9 cellular contexts compared by ENCODE assay signal in genomic region chr2:232503792-232504323, GRCh38. TPM values are rescaled to one million over a fixed set of nuclear protein-coding genes. Genes with fewer than 3 reads are reported as not detected.
A peak's percentile ranks its signal among the peaks of the same experiment; 100 is the strongest.
DNase-seq lines count a peak whose midpoint lies in the region; ATAC-seq and TF ChIP-seq lines count a peak whose summit lies in the region.
"Had no signal": no experiment of that assay in that cellular context is flagged by ENCODE, and none has a peak within 500 bp of the region (broad histone marks: within the 10 kb centered on the region; RNA-seq: fewer than 3 reads in every experiment).

No MANE protein-coding gene starts in this region.

- H3K4me1 ChIP-seq in right atrium auricular region = peaks cover 0 to 23% of the 10 kb centered on the region in 2 donors
- H3K4me1 ChIP-seq in upper lobe of left lung = peaks cover 8 to 18% (median 15%) of the 10 kb centered on the region in 4 donors

- H3K36me3 ChIP-seq in right atrium auricular region = no peaks in the 10 kb centered on the region
- H3K36me3 ChIP-seq in upper lobe of left lung = no peaks in the 10 kb centered on the region
- H3K36me3 ChIP-seq: left lung had no signal

- POLR2A ChIA-PET in GM10248 (lab: Yijun Ruan, JAX) = no interaction called here

- peak overlapping the region; percentile 27 for H3K4me3 Mint-ChIP-seq in natural killer cell treated with Interleukin-12 subunit alpha and Interleukin-12 subunit beta and Interleukin-15 and Interleukin-18, amount 100 ng/mL, for 72 hours

- TF ChIP-seq EP300 in upper lobe of left lung (IDR thresholded peaks at IDR 0.05) = no peak

- no peaks in the 10 kb centered on the region for H3K36me3 Mint-ChIP-seq in natural killer cell treated with Interleukin-12 subunit alpha and Interleukin-12 subunit beta and Interleukin-15 and Interleukin-18, amount 100 ng/mL, for 72 hours

- ATAC-seq in Right ventricle myocardium inferior = no peak
- ATAC-seq in natural killer cell treated with Interleukin-12 subunit alpha and Interleukin-12 subunit beta and Interleukin-15 and Interleukin-18, amount 100 ng/mL, for 72 hours = no peak
- ATAC-seq in upper lobe of left lung (ENCODE audit: low FRiP score in 2 of 2) = no peak
- ATAC-seq in HG02588 (IDR thresholded peaks at IDR 0.05; ENCODE audit: unreplicated experiment) = no peak
- no peak for ATAC-seq in HG02763 (IDR thresholded peaks at IDR 0.05; ENCODE audit: unreplicated experiment)

- no peak for DNase-seq in right atrium auricular region (ENCODE audit: low spot score)
- no peak for DNase-seq in Right ventricle myocardium inferior (ENCODE audit: missing footprints)
- no peak for DNase-seq in dorsolateral prefrontal cortex
- no peak for DNase-seq in natural killer cell treated with Interleukin-12 subunit alpha and Interleukin-12 subunit beta and Interleukin-15 and Interleukin-18, amount 100 ng/mL, for 72 hours (ENCODE audit: low spot score)
- no peak for DNase-seq in upper lobe of left lung
- no peak for DNase-seq in GM10248 (ENCODE audit: extremely low spot score)
- DNase-seq: left lung had no signal

- intact Hi-C loops in Right ventricle myocardium inferior (cut with DNase I) = no loop called here
- intact Hi-C loops in dorsolateral prefrontal cortex (cut with DNase I) = no loop called here

- H3K27ac Mint-ChIP-seq in natural killer cell treated with Interleukin-12 subunit alpha and Interleukin-12 subunit beta and Interleukin-15 and Interleukin-18, amount 100 ng/mL, for 72 hours = no peak overlapping the region

- WGBS in upper lobe of left lung, 2 donors = 16 to 24% methylated on average over 16 of the region's 16 CpGs

- H3K27ac ChIP-seq in right atrium auricular region = peak overlapping the region in 1 of 2 donors; percentile 53
- H3K27ac ChIP-seq in dorsolateral prefrontal cortex = peak overlapping the region in 11 of 59 donors; percentile 27 to 68 (median 58)
- H3K27ac ChIP-seq in upper lobe of left lung = no peak overlapping the region
- H3K27ac ChIP-seq: left lung had no signal

- H3K27me3 ChIP-seq in right atrium auricular region (no peaks in the 10 kb centered on the region), dorsolateral prefrontal cortex (no peaks in the 10 kb centered on the region), upper lobe of left lung (peaks cover 0 to 27% (median 17%) of the 10 kb centered on the region in 4 donors)

- H3K4me3 ChIP-seq in right atrium auricular region (peak overlapping the region; percentile 53 to 59), dorsolateral prefrontal cortex (peak overlapping the region; percentile 33 to 76 (median 63)), upper lobe of left lung (peak overlapping the region in 3 of 4 donors; percentile 32 to 46 (median 44))

- H3K9me3 Mint-ChIP-seq in natural killer cell treated with Interleukin-12 subunit alpha and Interleukin-12 subunit beta and Interleukin-15 and Interleukin-18, amount 100 ng/mL, for 72 hours = no peaks in the 10 kb centered on the region

- CTCF ChIA-PET in GM10248 (lab: Yijun Ruan, JAX) = interaction anchor here (1.0 kb wide), 1 partner anchor 10 kb away, joined by 3 read pairs; no protein-coding TSS in a partner anchor

- H3K27me3 Mint-ChIP-seq in natural killer cell treated with Interleukin-12 subunit alpha and Interleukin-12 subunit beta and Interleukin-15 and Interleukin-18, amount 100 ng/mL, for 72 hours = peaks cover 14 to 23% of the 10 kb centered on the region in 2 donors

- TF ChIP-seq POLR2A in upper lobe of left lung (IDR thresholded peaks at IDR 0.05) = no peak

- H3K9me3 ChIP-seq in right atrium auricular region = no peaks in the 10 kb centered on the region
- no peaks in the 10 kb centered on the region for H3K9me3 ChIP-seq in upper lobe of left lung
- H3K9me3 ChIP-seq: left lung had no signal

- no peak for TF ChIP-seq CTCF in right atrium auricular region (IDR thresholded peaks at IDR 0.05)
- no peak for TF ChIP-seq CTCF in dorsolateral prefrontal cortex (IDR thresholded peaks at IDR 0.05 in 54 of 56, conservative IDR thresholded peaks at IDR 0.05 in 2 of 56; ENCODE audit: low read depth in 1 of 56, partially characterized antibody in 56 of 56)
- TF ChIP-seq CTCF in upper lobe of left lung (IDR thresholded peaks at IDR 0.05) = no peak
- TF ChIP-seq CTCF in GM10248 (IDR thresholded peaks at IDR 0.05; ENCODE audit: control extremely low read depth, extremely low read depth, low read depth, missing control alignments) = no peak

- peaks cover 0 to 4% of the 10 kb centered on the region in 2 donors for H3K4me1 Mint-ChIP-seq in natural killer cell treated with Interleukin-12 subunit alpha and Interleukin-12 subunit beta and Interleukin-15 and Interleukin-18, amount 100 ng/mL, for 72 hours (ENCODE audit: low read depth in 2 of 2)

RNA-seq across cellular contexts. Expression of gene ECEL1, which starts 16.2 kb away (rescaled TPM):
- not detected for total RNA-seq in right atrium auricular region
- total RNA-seq in Right ventricle myocardium inferior = not detected
- 1 to 10 TPM in 14 of 120 experiments, under 1 TPM in 74, not detected in 32; 0.15 to 2.8 (median 0.49) TPM for total RNA-seq in dorsolateral prefrontal cortex
- total RNA-seq in natural killer cell treated with Interleukin-12 subunit alpha and Interleukin-12 subunit beta and Interleukin-15 and Interleukin-18, amount 100 ng/mL, for 72 hours = not detected
- total RNA-seq in upper lobe of left lung = under 1 TPM in 2 of 6 donors, not detected in 4; 0.14 to 0.40 TPM

RNA-seq across cellular contexts. Expression of gene PRSS56, which starts 16.3 kb away (rescaled TPM):
- under 1 TPM in 1 of 2 donors, not detected in 1; 0.20 TPM for total RNA-seq in right atrium auricular region
- 0.11 TPM for total RNA-seq in Right ventricle myocardium inferior
- 1 to 10 TPM in 33 of 120 experiments, under 1 TPM in 73, not detected in 14; 0.24 to 2.5 (median 0.77) TPM for total RNA-seq in dorsolateral prefrontal cortex
- not detected for total RNA-seq in natural killer cell treated with Interleukin-12 subunit alpha and Interleukin-12 subunit beta and Interleukin-15 and Interleukin-18, amount 100 ng/mL, for 72 hours
- total RNA-seq in upper lobe of left lung = not detected
- total RNA-seq: left lung had no signal

RNA-seq across cellular contexts. Expression of gene CHRND, which starts 22.1 kb away (rescaled TPM):
- total RNA-seq in right atrium auricular region = under 1 TPM in 1 of 2 donors, not detected in 1; 0.19 TPM
- total RNA-seq in Right ventricle myocardium inferior = not detected
- under 1 TPM in 34 of 120 experiments, not detected in 86; 0.13 to 0.93 (median 0.33) TPM for total RNA-seq in dorsolateral prefrontal cortex
- not detected for total RNA-seq in natural killer cell treated with Interleukin-12 subunit alpha and Interleukin-12 subunit beta and Interleukin-15 and Interleukin-18, amount 100 ng/mL, for 72 hours
- total RNA-seq in upper lobe of left lung = not detected
- total RNA-seq: left lung had no signal

RNA-seq across cellular contexts. Expression of gene CHRNG, which starts 35.6 kb away (rescaled TPM):
- total RNA-seq in right atrium auricular region = not detected
- not detected for total RNA-seq in Right ventricle myocardium inferior
- not detected for total RNA-seq in dorsolateral prefrontal cortex
- not detected for total RNA-seq in natural killer cell treated with Interleukin-12 subunit alpha and Interleukin-12 subunit beta and Interleukin-15 and Interleukin-18, amount 100 ng/mL, for 72 hours
- total RNA-seq in upper lobe of left lung = not detected
- total RNA-seq: left lung had no signal

RNA-seq across cellular contexts. Expression of gene TIGD1, which starts 46.5 kb away (rescaled TPM):
- total RNA-seq in right atrium auricular region (1 to 10 TPM; 1.7 to 2.0 TPM), Right ventricle myocardium inferior (2.0 TPM), dorsolateral prefrontal cortex (10 to 100 TPM in 1 of 120 experiments, 1 to 10 TPM in 119; 4.1 to 10.9 (median 6.5) TPM), upper lobe of left lung (10 to 100 TPM in 1 of 6 donors, 1 to 10 TPM in 5; 2.6 to 12.6 (median 4.4) TPM)
- total RNA-seq in natural killer cell treated with Interleukin-12 subunit alpha and Interleukin-12 subunit beta and Interleukin-15 and Interleukin-18, amount 100 ng/mL, for 72 hours = 1 to 10 TPM; 3.2 to 9.4 TPM
